1 cellular context compared by ENCODE assay signal in the genomic region with DNA sequence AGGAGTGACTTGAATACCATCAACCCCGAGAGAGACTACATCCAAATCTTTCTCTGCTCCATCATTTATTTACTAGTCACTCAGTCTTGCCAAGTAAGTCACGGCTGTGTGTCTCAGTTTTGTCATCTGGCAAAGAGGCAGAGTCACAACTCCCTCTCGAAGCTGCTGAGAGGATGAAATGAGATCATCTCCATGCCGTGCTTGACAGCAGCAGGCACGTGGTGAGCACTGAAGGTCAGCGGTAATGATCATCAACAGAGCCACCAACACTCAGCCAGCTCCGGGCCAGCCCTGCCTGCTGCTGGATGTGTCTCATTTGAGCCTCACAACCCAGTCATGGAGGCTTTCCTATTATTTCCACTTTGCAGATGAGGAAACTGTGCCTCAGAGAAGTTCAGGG.
TF ChIP-seq lines count a peak whose summit lies in the region.

No MANE protein-coding gene starts in this region.

TF ChIP-seq in K562, 482 proteins besides CTCF, POLR2A, EP300 and RAD21:
- TF ChIP-seq, protein P1, sequence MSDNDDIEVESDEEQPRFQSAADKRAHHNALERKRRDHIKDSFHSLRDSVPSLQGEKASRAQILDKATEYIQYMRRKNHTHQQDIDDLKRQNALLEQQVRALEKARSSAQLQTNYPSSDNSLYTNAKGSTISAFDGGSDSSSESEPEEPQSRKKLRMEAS (CRISPR knock-in tag; IDR thresholded peaks at IDR 0.05) = 0 out of 2 replicates have a peak, but pooled peaks have one; percentile 30
- TF ChIP-seq, protein P2, sequence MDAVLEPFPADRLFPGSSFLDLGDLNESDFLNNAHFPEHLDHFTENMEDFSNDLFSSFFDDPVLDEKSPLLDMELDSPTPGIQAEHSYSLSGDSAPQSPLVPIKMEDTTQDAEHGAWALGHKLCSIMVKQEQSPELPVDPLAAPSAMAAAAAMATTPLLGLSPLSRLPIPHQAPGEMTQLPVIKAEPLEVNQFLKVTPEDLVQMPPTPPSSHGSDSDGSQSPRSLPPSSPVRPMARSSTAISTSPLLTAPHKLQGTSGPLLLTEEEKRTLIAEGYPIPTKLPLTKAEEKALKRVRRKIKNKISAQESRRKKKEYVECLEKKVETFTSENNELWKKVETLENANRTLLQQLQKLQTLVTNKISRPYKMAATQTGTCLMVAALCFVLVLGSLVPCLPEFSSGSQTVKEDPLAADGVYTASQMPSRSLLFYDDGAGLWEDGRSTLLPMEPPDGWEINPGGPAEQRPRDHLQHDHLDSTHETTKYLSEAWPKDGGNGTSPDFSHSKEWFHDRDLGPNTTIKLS (IDR thresholded peaks at IDR 0.05; ENCODE audit: borderline replicate concordance, low read depth) = no peak
- no peak for TF ChIP-seq FIP1L1 (IDR thresholded peaks at IDR 0.05; ENCODE audit: low read depth, low read length, poor library complexity, severe bottlenecking)
